ENCODE assay signal across 23 cellular contexts in genomic region chr11:86431258-86431657, GRCh38. TPM values are rescaled to one million over a fixed set of nuclear protein-coding genes. Genes with fewer than 3 reads are reported as not detected.
A peak's percentile ranks its signal among the peaks of the same experiment; 100 is the strongest.
DNase-seq lines count a peak whose midpoint lies in the region; ATAC-seq and TF ChIP-seq lines count a peak whose summit lies in the region.
"Had no signal": no experiment of that assay in that cellular context is flagged by ENCODE, and none has a peak within 500 bp of the region (broad histone marks: within the 10 kb centered on the region; RNA-seq: fewer than 3 reads in every experiment).

No MANE protein-coding gene starts in this region.

- H3K36me3 Mint-ChIP-seq in activated naive CD4-positive, alpha-beta T cell treated with anti-CD3 and anti-CD28 coated beads, Interleukin-2, amount 50 U/mL, for 24 hours, result peaks cover 9% of the 10 kb centered on the region
- peaks cover 3% of the 10 kb centered on the region for H3K36me3 Mint-ChIP-seq in activated naive CD8-positive, alpha-beta T cell treated with anti-CD3 and anti-CD28 coated beads, Interleukin-2, amount 50 U/mL, for 24 hours (ENCODE audit: low read depth)
- peaks cover 5% of the 10 kb centered on the region for H3K36me3 Mint-ChIP-seq in stimulated activated memory B cell treated with anti-CD40 and anti-IgM and Interleukin-4, amounts not matched to agents 10 μg/mL and 1 μg/mL and 100 μg/mL, for 72 hours
- peaks cover 0 to 7% of the 10 kb centered on the region in 2 donors for H3K36me3 Mint-ChIP-seq in CD4-positive, alpha-beta memory T cell

- no peaks in the 10 kb centered on the region for H3K27me3 ChIP-seq in hepatocyte
- H3K27me3 ChIP-seq in CD4-positive, alpha-beta memory T cell (ENCODE audit: insufficient read depth, low read length), result no peaks in the 10 kb centered on the region
- no peaks in the 10 kb centered on the region for H3K27me3 ChIP-seq in prostate gland (replicated peaks; ENCODE audit: insufficient read depth)
- H3K27me3 ChIP-seq: esophagus squamous epithelium, Peyer's patch, transverse colon had no signal

- CTCF ChIA-PET in CD4-positive, alpha-beta memory T cell (lab: Charles Lee; ENCODE audit: partially characterized antibody), result no interaction called here

- H3K9me3 ChIP-seq in hepatocyte (ENCODE audit: low read depth) (no peaks in the 10 kb centered on the region), prostate gland (no peaks in the 10 kb centered on the region)
- H3K9me3 ChIP-seq in CD4-positive, alpha-beta memory T cell (ENCODE audit: control insufficient read depth in 1 of 2, low read length in 2 of 2), result no peaks in the 10 kb centered on the region

- DNase-seq in activated naive CD4-positive, alpha-beta T cell treated with anti-CD3 and anti-CD28 coated beads, Interleukin-2, amount 50 U/mL, for 16 hours, result no peak
- DNase-seq in activated naive CD8-positive, alpha-beta T cell treated with anti-CD3 and anti-CD28 coated beads, Interleukin-2, amount 50 U/mL, for 24 hours, result no peak
- no peak for DNase-seq in hepatocyte (ENCODE audit: low spot score)
- no peak for DNase-seq in CD4-positive, alpha-beta memory T cell
- DNase-seq in prostate gland (ENCODE audit: low spot score), result no peak
- DNase-seq: activated naive CD4-positive, alpha-beta T cell treated with anti-CD3 and anti-CD28 coated beads for 36 hours; CD4-positive, alpha-beta T cell; DMS153; esophagus squamous epithelium; GF-D8; left cardiac atrium; midbrain; NCI-H510A treated with DMSO at 0.1 percent for 48 hours; NK-92 treated with Interleukin-12 subunit alpha and Interleukin-12 subunit beta, amount 100 ng/mL, for 24 hours; Peyer's patch; stimulated activated naive CD4-positive, alpha-beta T cell; transverse colon had no signal

- H2AFZ ChIP-seq in hepatocyte, result no peak overlapping the region

- no peaks in the 10 kb centered on the region for H3K27me3 Mint-ChIP-seq in activated naive CD4-positive, alpha-beta T cell treated with anti-CD3 and anti-CD28 coated beads, Interleukin-2, amount 50 U/mL, for 24 hours
- no peaks in the 10 kb centered on the region for H3K27me3 Mint-ChIP-seq in activated naive CD8-positive, alpha-beta T cell treated with anti-CD3 and anti-CD28 coated beads, Interleukin-2, amount 50 U/mL, for 24 hours
- H3K27me3 Mint-ChIP-seq in stimulated activated memory B cell treated with anti-CD40 and anti-IgM and Interleukin-4, amounts not matched to agents 10 μg/mL and 1 μg/mL and 100 μg/mL, for 72 hours, result no peaks in the 10 kb centered on the region
- no peaks in the 10 kb centered on the region for H3K27me3 Mint-ChIP-seq in CD4-positive, alpha-beta memory T cell
- H3K27me3 Mint-ChIP-seq: CD4-positive, alpha-beta T cell had no signal

- no peaks in the 10 kb centered on the region for H3K9me3 Mint-ChIP-seq in activated naive CD4-positive, alpha-beta T cell treated with anti-CD3 and anti-CD28 coated beads, Interleukin-2, amount 50 U/mL, for 24 hours
- H3K9me3 Mint-ChIP-seq in activated naive CD8-positive, alpha-beta T cell treated with anti-CD3 and anti-CD28 coated beads, Interleukin-2, amount 50 U/mL, for 24 hours, result peaks cover 4% of the 10 kb centered on the region
- H3K9me3 Mint-ChIP-seq in stimulated activated memory B cell treated with anti-CD40 and anti-IgM and Interleukin-4, amounts not matched to agents 10 μg/mL and 1 μg/mL and 100 μg/mL, for 72 hours, result peaks cover 6% of the 10 kb centered on the region
- peaks cover 0 to 10% (median 3%) of the 10 kb centered on the region in 8 donors for H3K9me3 Mint-ChIP-seq in CD4-positive, alpha-beta memory T cell

- H3K4me1 ChIP-seq in hepatocyte (ENCODE audit: insufficient read depth) (no peaks in the 10 kb centered on the region), prostate gland (replicated peaks) (no peaks in the 10 kb centered on the region)
- no peaks in the 10 kb centered on the region for H3K4me1 ChIP-seq in CD4-positive, alpha-beta memory T cell (ENCODE audit: insufficient read depth, low read length)
- H3K4me1 ChIP-seq: esophagus squamous epithelium, Peyer's patch, transverse colon had no signal

- no peaks in the 10 kb centered on the region for H3K4me1 Mint-ChIP-seq in activated naive CD4-positive, alpha-beta T cell treated with anti-CD3 and anti-CD28 coated beads, Interleukin-2, amount 50 U/mL, for 24 hours
- H3K4me1 Mint-ChIP-seq in activated naive CD8-positive, alpha-beta T cell treated with anti-CD3 and anti-CD28 coated beads, Interleukin-2, amount 50 U/mL, for 24 hours, result no peaks in the 10 kb centered on the region
- no peaks in the 10 kb centered on the region for H3K4me1 Mint-ChIP-seq in stimulated activated memory B cell treated with anti-CD40 and anti-IgM and Interleukin-4, amounts not matched to agents 10 μg/mL and 1 μg/mL and 100 μg/mL, for 72 hours
- H3K4me1 Mint-ChIP-seq in CD4-positive, alpha-beta memory T cell, result no peaks in the 10 kb centered on the region

- H3K36me3 ChIP-seq in hepatocyte (replicated peaks; ENCODE audit: insufficient read depth, low read depth) (no peaks in the 10 kb centered on the region), prostate gland (no peaks in the 10 kb centered on the region)
- no peaks in the 10 kb centered on the region for H3K36me3 ChIP-seq in CD4-positive, alpha-beta memory T cell (ENCODE audit: insufficient read depth, low read length)
- H3K36me3 ChIP-seq: esophagus squamous epithelium, Peyer's patch, transverse colon had no signal

- H3K4me2 ChIP-seq in hepatocyte, result no peak overlapping the region

- POLR2A ChIA-PET in CD4-positive, alpha-beta memory T cell (lab: Charles Lee; ENCODE audit: partially characterized antibody), result no interaction called here

- ATAC-seq in HG03103 (IDR thresholded peaks at IDR 0.05; ENCODE audit: low read depth, unreplicated experiment), result peak; percentile 95
- ATAC-seq in activated naive CD8-positive, alpha-beta T cell treated with anti-CD3 and anti-CD28 coated beads, Interleukin-2, amount 50 U/mL, for 24 hours, result peak; percentile 49
- ATAC-seq in stimulated activated memory B cell treated with anti-CD40 and anti-IgM and Interleukin-4, amounts not matched to agents 10 μg/mL and 1 μg/mL and 100 μg/mL, for 72 hours, result peak; percentile 31
- ATAC-seq: GM12878, HCT116, left cardiac atrium had no signal

- H4K20me1 ChIP-seq in hepatocyte (ENCODE audit: insufficient read depth, poor library complexity, severe bottlenecking), result no peaks in the 10 kb centered on the region

- no peak overlapping the region for H3K4me3 ChIP-seq in hepatocyte
- no peak overlapping the region for H3K4me3 ChIP-seq in CD4-positive, alpha-beta memory T cell (ENCODE audit: low read length in 2 of 2)
- no peak overlapping the region for H3K4me3 ChIP-seq in prostate gland
- H3K4me3 ChIP-seq: esophagus squamous epithelium, GM12878, Peyer's patch, transverse colon had no signal

- no peak for TF ChIP-seq POLR2A in prostate gland (IDR thresholded peaks at IDR 0.05)

- peak overlapping the region; percentile 33 for H3K4me3 Mint-ChIP-seq in activated naive CD4-positive, alpha-beta T cell treated with anti-CD3 and anti-CD28 coated beads, Interleukin-2, amount 50 U/mL, for 24 hours
- peak overlapping the region; percentile 60 for H3K4me3 Mint-ChIP-seq in activated naive CD8-positive, alpha-beta T cell treated with anti-CD3 and anti-CD28 coated beads, Interleukin-2, amount 50 U/mL, for 24 hours
- H3K4me3 Mint-ChIP-seq in stimulated activated memory B cell treated with anti-CD40 and anti-IgM and Interleukin-4, amounts not matched to agents 10 μg/mL and 1 μg/mL and 100 μg/mL, for 72 hours, result peak overlapping the region; percentile 70
- H3K4me3 Mint-ChIP-seq in CD4-positive, alpha-beta memory T cell, result peak overlapping the region in 3 of 8 donors; percentile 51 to 73 (median 61)
- H3K4me3 Mint-ChIP-seq: activated naive CD4-positive, alpha-beta T cell treated with anti-CD3 and anti-CD28 coated beads for 36 hours; CD4-positive, alpha-beta T cell had no signal

- no peaks in the 10 kb centered on the region for H3K9me2 ChIP-seq in hepatocyte (replicated peaks; ENCODE audit: insufficient read depth)

- 98% methylated on average over 36 of the region's 37 CpGs for WGBS in hepatocyte (ENCODE audit: low lambda C conversion rate, missing lambda C conversion rate)
- 86% methylated on average over 36 of the region's 37 CpGs for WGBS in prostate gland

- no peak overlapping the region for H3K27ac Mint-ChIP-seq in activated naive CD4-positive, alpha-beta T cell treated with anti-CD3 and anti-CD28 coated beads, Interleukin-2, amount 50 U/mL, for 24 hours
- no peak overlapping the region for H3K27ac Mint-ChIP-seq in activated naive CD8-positive, alpha-beta T cell treated with anti-CD3 and anti-CD28 coated beads, Interleukin-2, amount 50 U/mL, for 24 hours
- no peak overlapping the region for H3K27ac Mint-ChIP-seq in stimulated activated memory B cell treated with anti-CD40 and anti-IgM and Interleukin-4, amounts not matched to agents 10 μg/mL and 1 μg/mL and 100 μg/mL, for 72 hours
- H3K27ac Mint-ChIP-seq in CD4-positive, alpha-beta memory T cell, result no peak overlapping the region
- H3K27ac Mint-ChIP-seq: activated naive CD4-positive, alpha-beta T cell treated with anti-CD3 and anti-CD28 coated beads for 36 hours; CD4-positive, alpha-beta T cell had no signal

- intact Hi-C loops in CD4-positive, alpha-beta memory T cell (cut with micrococcal nuclease), result no loop called here
- intact Hi-C loops in prostate gland (cut with DNase I), result no loop called here

- TF ChIP-seq CTCF in hepatocyte (IDR thresholded peaks at IDR 0.05; ENCODE audit: poor library complexity) (no peak), prostate gland (IDR thresholded peaks at IDR 0.05) (no peak)

- H3K27ac ChIP-seq in hepatocyte (no peak overlapping the region), prostate gland (no peak overlapping the region)
- no peak overlapping the region for H3K27ac ChIP-seq in CD4-positive, alpha-beta memory T cell (ENCODE audit: low read depth, low read length)
- H3K27ac ChIP-seq: esophagus squamous epithelium, HL-60, Peyer's patch, transverse colon had no signal

- H3K79me2 ChIP-seq in hepatocyte, result no peaks in the 10 kb centered on the region

RNA-seq across cellular contexts. Expression of gene CCDC81, which starts 56.6 kb away (rescaled TPM):
- total RNA-seq in hepatocyte (0.33 and 0.40 TPM in 2 replicates), prostate gland (1 to 10 TPM in 1 of 2 donors, under 1 TPM in 1; 0.17 to 1.2 TPM)
- 0.16 TPM in 1 of 2 replicates, not detected in the other for polyA plus RNA-seq in hepatocyte
- 1 to 10 TPM in 1 of 2 experiments, under 1 TPM in 1; 0.90 to 1.5 TPM for total RNA-seq in CD4-positive, alpha-beta memory T cell
- polyA plus RNA-seq in CD4-positive, alpha-beta memory T cell, result under 1 TPM in 1 of 2 donors, not detected in 1; 0.20 TPM

Comparison
In these comparisons a context has a peak if more than half of its experiments do, and no peak if none do; other contexts are left out.
1. ATAC-seq: peak in every context shown above with its lines; median percentile 95 in HG03103; 49 in activated naive CD8-positive, alpha-beta T cell treated with anti-CD3 and anti-CD28 coated beads, Interleukin-2, amount 50 U/mL, for 24 hours; 31 in stimulated activated memory B cell treated with anti-CD40 and anti-IgM and Interleukin-4, amounts not matched to agents 10 μg/mL and 1 μg/mL and 100 μg/mL, for 72 hours.